In the genomic region with DNA sequence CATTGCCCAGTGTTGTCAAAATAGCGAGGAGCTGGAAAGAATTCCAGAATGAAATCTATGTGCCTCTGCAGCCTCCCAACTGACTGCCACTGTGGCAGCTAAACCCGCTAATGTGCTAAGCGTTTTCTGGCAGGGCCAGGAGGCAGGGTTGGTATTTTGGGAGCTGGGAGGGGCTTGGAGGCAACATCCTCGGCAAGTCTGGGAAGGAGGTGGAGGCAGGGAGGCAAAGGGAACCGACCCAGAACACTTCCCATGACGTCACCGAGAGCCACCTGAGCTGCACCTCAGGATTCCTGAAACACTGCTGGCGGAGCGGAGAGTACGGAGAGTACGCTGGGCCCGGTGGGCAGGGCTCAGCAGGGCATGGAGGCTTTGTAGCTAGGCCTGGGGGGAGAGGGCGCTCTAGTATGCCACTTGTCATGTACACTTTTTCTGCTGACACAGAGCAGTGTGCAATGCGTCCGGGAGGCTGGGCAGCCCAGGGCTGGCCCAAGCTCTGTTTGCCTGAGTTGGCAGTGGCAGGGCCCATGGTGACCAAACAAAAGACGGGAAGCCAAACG, we compare ENCODE assay signal across 11 cellular contexts.
DNase-seq lines count a peak whose midpoint lies in the region; ATAC-seq and TF ChIP-seq lines count a peak whose summit lies in the region.
"Had no signal": no experiment of that assay in that cellular context is flagged by ENCODE, and none has a peak within 500 bp of the region (broad histone marks: within the 10 kb centered on the region; RNA-seq: fewer than 3 reads in every experiment).

No MANE protein-coding gene starts in this region.

- H3K27ac Mint-ChIP-seq in neural crest cell (ENCODE audit: unreplicated experiment), result peak overlapping the region; percentile 27
- H3K27ac Mint-ChIP-seq: activated naive CD8-positive, alpha-beta T cell treated with anti-CD3 and anti-CD28 coated beads, Interleukin-2, amount 10 ng/mL, durations not matched to agents 7 days and 5 days had no signal

- DNase-seq in DMS153 (lab: John Stamatoyannopoulos, UW), result peak; percentile 6
- DNase-seq in DMS153 treated with DMSO at 0.1 percent for 48 hours (lab: John Stamatoyannopoulos, UW; ENCODE audit: unreplicated experiment), result no peak
- peak; percentile 82 for DNase-seq in left ventricle myocardium inferior
- no peak for DNase-seq in neural crest cell (ENCODE audit: low read depth, low spot score)
- DNase-seq in transverse colon, result peak; percentile 10
- no peak for DNase-seq in cortex of kidney (lab: John Stamatoyannopoulos, UW)
- DNase-seq in SHP77 treated with DMSO at 0.1 percent for 48 hours (lab: John Stamatoyannopoulos, UW), result no peak
- DNase-seq: activated naive CD8-positive, alpha-beta T cell treated with anti-CD3 and anti-CD28 coated beads, Interleukin-2, amount 10 ng/mL, durations not matched to agents 7 days and 5 days; NCI-H1092 treated with DMSO at 0.1 percent for 48 hours had no signal

- in situ Hi-C loops in transverse colon (cut with MboI; ENCODE audit: low pct_ligation_motif_present in 1 of 4, low pct_unique_long_range_greater_than_20kb in 1 of 4, low sequenced_read_pairs in 3 of 4), result no loop called here

- H3K4me1 ChIP-seq in left ventricle myocardium inferior, result peaks cover 89% of the 10 kb centered on the region
- H3K4me1 ChIP-seq in transverse colon, result no peaks in the 10 kb centered on the region

- ATAC-seq in GM18861 (IDR thresholded peaks at IDR 0.05; ENCODE audit: unreplicated experiment), result no peak

- H3K27ac ChIP-seq in left ventricle myocardium inferior (replicated peaks), result peak overlapping the region; percentile 93
- peak overlapping the region; percentile 15 to 61 (median 48) for H3K27ac ChIP-seq in transverse colon
- H3K27ac ChIP-seq: 22Rv1 had no signal

- H3K4me3 ChIP-seq in left ventricle myocardium inferior, result peak overlapping the region; percentile 50
- no peak overlapping the region for H3K4me3 ChIP-seq in transverse colon

- no peak for TF ChIP-seq POLR2A in transverse colon (IDR thresholded peaks at IDR 0.05)

- H3K4me1 Mint-ChIP-seq in neural crest cell, result no peaks in the 10 kb centered on the region

- H3K9me3 Mint-ChIP-seq in neural crest cell, result no peaks in the 10 kb centered on the region
- H3K9me3 Mint-ChIP-seq: activated naive CD8-positive, alpha-beta T cell treated with anti-CD3 and anti-CD28 coated beads, Interleukin-2, amount 10 ng/mL, durations not matched to agents 7 days and 5 days had no signal

- no peaks in the 10 kb centered on the region for H3K27me3 Mint-ChIP-seq in neural crest cell (ENCODE audit: low read depth)
- H3K27me3 Mint-ChIP-seq: activated naive CD8-positive, alpha-beta T cell treated with anti-CD3 and anti-CD28 coated beads, Interleukin-2, amount 10 ng/mL, durations not matched to agents 7 days and 5 days had no signal

- H3K27me3 ChIP-seq in left ventricle myocardium inferior (ENCODE audit: low read depth) (no peaks in the 10 kb centered on the region), transverse colon (no peaks in the 10 kb centered on the region)

- H3K36me3 ChIP-seq in left ventricle myocardium inferior (no peaks in the 10 kb centered on the region), transverse colon (no peaks in the 10 kb centered on the region)

- no peak for TF ChIP-seq EP300 in transverse colon (IDR thresholded peaks at IDR 0.05; ENCODE audit: low read depth)

- no peaks in the 10 kb centered on the region for H3K36me3 Mint-ChIP-seq in neural crest cell (ENCODE audit: low read depth)

- intact Hi-C loops in left ventricle myocardium inferior (cut with micrococcal nuclease), result loop anchor here (10.0 kb wide), 1 partner anchor 82 kb away; the partner anchor contains the start of gene DPF3
- intact Hi-C loops in transverse colon (cut with DNase I; ENCODE audit: low total_unique reads), result loop anchor here (5.0 kb wide), 1 partner anchor 80 kb away; the partner anchor contains the start of gene DPF3

- no peaks in the 10 kb centered on the region for H3K9me3 ChIP-seq in left ventricle myocardium inferior (replicated peaks)
- H3K9me3 ChIP-seq in transverse colon, result no peaks in the 10 kb centered on the region

- 82% methylated on average over 17 of the region's 17 CpGs; no CpG with 5 or more reads in 1 of the 2 donors for WGBS in transverse colon (ENCODE audit: low coverage in 1 of 2), 2 donors

- TF ChIP-seq CTCF in left ventricle myocardium inferior (IDR thresholded peaks at IDR 0.05; ENCODE audit: borderline replicate concordance) (no peak), neural crest cell (conservative IDR thresholded peaks at IDR 0.05) (no peak), transverse colon (IDR thresholded peaks at IDR 0.05) (no peak)

- no peak overlapping the region for H3K4me3 Mint-ChIP-seq in neural crest cell
- H3K4me3 Mint-ChIP-seq: activated naive CD8-positive, alpha-beta T cell treated with anti-CD3 and anti-CD28 coated beads, Interleukin-2, amount 10 ng/mL, durations not matched to agents 7 days and 5 days had no signal

Comparison
In these comparisons a context has a peak if more than half of its experiments do, and no peak if none do; other contexts are left out.
1. DNase-seq: peak in DMS153 (single experiment), left ventricle myocardium inferior (single experiment) and transverse colon (single experiment); none in DMS153 treated with DMSO at 0.1 percent for 48 hours (single experiment), neural crest cell (single experiment), cortex of kidney (single experiment) and SHP77 treated with DMSO at 0.1 percent for 48 hours (single experiment).